ENCODE assay signal across 14 cellular contexts in genomic region chr5:3121813-3122212, GRCh38.
"Had no signal": no experiment of that assay in that cellular context is flagged by ENCODE, and none has a peak within 500 bp of the region (broad histone marks: within the 10 kb centered on the region; RNA-seq: fewer than 3 reads in every experiment).

No MANE protein-coding gene starts in this region.

- H3K27me3 ChIP-seq: right lobe of liver had no signal

- ATAC-seq: activated CD8-positive, alpha-beta T cell treated with anti-CD3 and anti-CD28 coated beads for 36 hours; activated T-cell treated with anti-CD3 and anti-CD28 coated beads, Interleukin-2, amount 50 U/mL, for 72 hours; right lobe of liver had no signal

- H3K9me3 Mint-ChIP-seq: activated CD8-positive, alpha-beta T cell treated with anti-CD3 and anti-CD28 coated beads for 36 hours; activated naive CD8-positive, alpha-beta T cell treated with anti-CD3 and anti-CD28 coated beads for 36 hours; activated T-cell treated with anti-CD3 and anti-CD28 coated beads, Interleukin-2, amount 50 U/mL, for 72 hours had no signal

- DNase-seq: activated CD4-positive, alpha-beta T cell treated with anti-CD3 and anti-CD28 coated beads for 4 hours; activated CD8-positive, alpha-beta memory T cell treated with anti-CD3 and anti-CD28 coated beads, Interleukin-2, amount 50 U/mL, for 4 hours; activated CD8-positive, alpha-beta T cell treated with anti-CD3 and anti-CD28 coated beads for 36 hours; activated gamma-delta T cell treated with Interleukin-2 at 50 U/mL for 16 hours; activated naive CD8-positive, alpha-beta T cell treated with anti-CD3 and anti-CD28 coated beads for 36 hours; activated T-cell treated with anti-CD3 and anti-CD28 coated beads, Interleukin-2, amount 50 U/mL, for 72 hours; left ventricle myocardium inferior; right lobe of liver; stimulated activated naive CD4-positive, alpha-beta T cell; substantia nigra; T-helper 9 cell had no signal

- H3K9me3 ChIP-seq: esophagus muscularis mucosa, left ventricle myocardium inferior, neutrophil, right lobe of liver had no signal

- H3K4me3 Mint-ChIP-seq: activated CD8-positive, alpha-beta T cell treated with anti-CD3 and anti-CD28 coated beads for 36 hours; activated naive CD8-positive, alpha-beta T cell treated with anti-CD3 and anti-CD28 coated beads for 36 hours; activated T-cell treated with anti-CD3 and anti-CD28 coated beads, Interleukin-2, amount 50 U/mL, for 72 hours had no signal

- H3K4me3 ChIP-seq: esophagus muscularis mucosa, left ventricle myocardium inferior, right lobe of liver had no signal

- H3K27ac Mint-ChIP-seq: activated CD8-positive, alpha-beta T cell treated with anti-CD3 and anti-CD28 coated beads for 36 hours; activated naive CD8-positive, alpha-beta T cell treated with anti-CD3 and anti-CD28 coated beads for 36 hours; activated T-cell treated with anti-CD3 and anti-CD28 coated beads, Interleukin-2, amount 50 U/mL, for 72 hours had no signal

- H3K4me1 ChIP-seq: esophagus muscularis mucosa, left ventricle myocardium inferior, right lobe of liver had no signal

- H3K27ac ChIP-seq: esophagus muscularis mucosa, left ventricle myocardium inferior, neutrophil, right lobe of liver, VCaP had no signal

- H3K36me3 Mint-ChIP-seq: activated naive CD8-positive, alpha-beta T cell treated with anti-CD3 and anti-CD28 coated beads for 36 hours had no signal

- H3K36me3 ChIP-seq: esophagus muscularis mucosa, left ventricle myocardium inferior, neutrophil, right lobe of liver had no signal
